10 cellular contexts compared by ENCODE assay signal in the genomic region with DNA sequence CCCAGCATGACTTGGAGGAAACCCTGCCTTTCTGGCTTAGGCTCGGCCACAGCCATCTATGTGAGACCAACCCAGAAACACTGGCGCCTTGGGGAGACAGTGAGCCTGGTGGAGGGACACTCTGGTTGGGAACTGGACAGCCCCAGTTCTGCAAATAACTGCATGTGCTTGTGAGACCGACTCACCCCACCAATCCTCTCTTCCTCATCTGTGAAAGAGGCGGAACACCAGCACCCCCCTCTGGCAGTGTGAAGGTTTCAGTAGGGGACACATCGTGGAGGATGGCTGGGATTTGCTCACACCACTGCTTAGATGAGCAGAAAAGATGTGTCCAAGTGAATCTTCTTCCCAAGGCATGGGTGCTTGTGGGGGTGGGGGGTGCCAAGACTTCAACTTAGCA. TPM values are rescaled to one million over a fixed set of nuclear protein-coding genes. Genes with fewer than 3 reads are reported as not detected.
DNase-seq lines count a peak whose midpoint lies in the region; ATAC-seq and TF ChIP-seq lines count a peak whose summit lies in the region.
"Had no signal": no experiment of that assay in that cellular context is flagged by ENCODE, and none has a peak within 500 bp of the region (broad histone marks: within the 10 kb centered on the region; RNA-seq: fewer than 3 reads in every experiment).

No MANE protein-coding gene starts in this region.

- no peak overlapping the region for H3K4me3 Mint-ChIP-seq in stimulated activated memory B cell treated with anti-CD40 and anti-IgM and Interleukin-4, amounts not matched to agents 10 μg/mL and 1 μg/mL and 100 μg/mL, for 72 hours
- H3K4me3 Mint-ChIP-seq: stimulated activated naive CD8-positive, alpha-beta T cell treated with anti-CD3 and anti-CD28 coated beads, Interleukin-15, Interleukin-2, amounts not matched to agents 100 ng/mL and 50 ng/mL, for 24 hours had no signal

- intact Hi-C loops in esophagus squamous epithelium (cut with DNase I): no loop called here
- intact Hi-C loops in uterus (cut with DNase I; ENCODE audit: low total_unique reads): loop anchor here (5.0 kb wide), 1 partner anchor 92 kb away; no protein-coding TSS in a partner anchor

- TF ChIP-seq POLR2A in esophagus squamous epithelium (IDR thresholded peaks at IDR 0.05): no peak
- TF ChIP-seq POLR2A in uterus (IDR thresholded peaks at IDR 0.05): no peak

- TF ChIP-seq CTCF in esophagus squamous epithelium (IDR thresholded peaks at IDR 0.05) (peak in 4 of 6 experiments; percentile 20 to 55 (median 31)), uterus (IDR thresholded peaks at IDR 0.05) (no peak)

- DNase-seq in D341Med (ENCODE audit: low spot score): peak; percentile 67
- peak; percentile 6 for DNase-seq in HK-2 (ENCODE audit: unreplicated experiment)
- peak; percentile 44 for DNase-seq in SW480 (ENCODE audit: low spot score)
- DNase-seq in esophagus squamous epithelium (lab: John Stamatoyannopoulos, UW): no peak
- DNase-seq in ureter (ENCODE audit: low spot score): no peak
- no peak for DNase-seq in uterus
- DNase-seq: heart right ventricle had no signal

- peaks cover 20% of the 10 kb centered on the region for H3K4me1 Mint-ChIP-seq in stimulated activated memory B cell treated with anti-CD40 and anti-IgM and Interleukin-4, amounts not matched to agents 10 μg/mL and 1 μg/mL and 100 μg/mL, for 72 hours

- H3K4me3 ChIP-seq in esophagus squamous epithelium (no peak overlapping the region), uterus (no peak overlapping the region)
- H3K4me3 ChIP-seq: heart right ventricle had no signal

- H3K27ac Mint-ChIP-seq in stimulated activated memory B cell treated with anti-CD40 and anti-IgM and Interleukin-4, amounts not matched to agents 10 μg/mL and 1 μg/mL and 100 μg/mL, for 72 hours: no peak overlapping the region
- H3K27ac Mint-ChIP-seq: stimulated activated naive CD8-positive, alpha-beta T cell treated with anti-CD3 and anti-CD28 coated beads, Interleukin-15, Interleukin-2, amounts not matched to agents 100 ng/mL and 50 ng/mL, for 24 hours had no signal

- no peak overlapping the region for H3K27ac ChIP-seq in esophagus squamous epithelium
- no peak overlapping the region for H3K27ac ChIP-seq in uterus
- H3K27ac ChIP-seq: heart right ventricle had no signal

- ATAC-seq in stimulated activated memory B cell treated with anti-CD40 and anti-IgM and Interleukin-4, amounts not matched to agents 10 μg/mL and 1 μg/mL and 100 μg/mL, for 72 hours: peak; percentile 73
- ATAC-seq in HG03159 (IDR thresholded peaks at IDR 0.05; ENCODE audit: unreplicated experiment): no peak

- no peaks in the 10 kb centered on the region for H3K9me3 ChIP-seq in esophagus squamous epithelium
- no peaks in the 10 kb centered on the region for H3K9me3 ChIP-seq in uterus
- H3K9me3 ChIP-seq: heart right ventricle had no signal

- peaks cover 0 to 3% (median 0%) of the 10 kb centered on the region in 3 donors for H3K4me1 ChIP-seq in esophagus squamous epithelium
- H3K4me1 ChIP-seq in uterus: no peaks in the 10 kb centered on the region
- H3K4me1 ChIP-seq: heart right ventricle had no signal

- H3K9me3 Mint-ChIP-seq in stimulated activated memory B cell treated with anti-CD40 and anti-IgM and Interleukin-4, amounts not matched to agents 10 μg/mL and 1 μg/mL and 100 μg/mL, for 72 hours: no peaks in the 10 kb centered on the region
- H3K9me3 Mint-ChIP-seq: stimulated activated naive CD8-positive, alpha-beta T cell treated with anti-CD3 and anti-CD28 coated beads, Interleukin-15, Interleukin-2, amounts not matched to agents 100 ng/mL and 50 ng/mL, for 24 hours had no signal

- 58% methylated on average over 3 of the region's 5 CpGs; no CpG with 5 or more reads in 1 of the 2 donors for WGBS in esophagus squamous epithelium, 2 donors

- no peaks in the 10 kb centered on the region for H3K36me3 ChIP-seq in esophagus squamous epithelium
- no peaks in the 10 kb centered on the region for H3K36me3 ChIP-seq in uterus
- H3K36me3 ChIP-seq: heart right ventricle had no signal

- peaks cover 27% of the 10 kb centered on the region for H3K27me3 Mint-ChIP-seq in stimulated activated memory B cell treated with anti-CD40 and anti-IgM and Interleukin-4, amounts not matched to agents 10 μg/mL and 1 μg/mL and 100 μg/mL, for 72 hours

- H3K27me3 ChIP-seq in esophagus squamous epithelium (peaks cover 0 to 24% (median 0%) of the 10 kb centered on the region in 4 donors), uterus (no peaks in the 10 kb centered on the region)

- H3K36me3 Mint-ChIP-seq in stimulated activated memory B cell treated with anti-CD40 and anti-IgM and Interleukin-4, amounts not matched to agents 10 μg/mL and 1 μg/mL and 100 μg/mL, for 72 hours: no peaks in the 10 kb centered on the region

RNA-seq across cellular contexts. Expression of gene N4BP3, which starts 43.4 kb away (rescaled TPM):
- total RNA-seq in esophagus squamous epithelium: 10 to 100 TPM; 14.0 to 32.6 (median 16.1) TPM
- total RNA-seq in ureter: 3.3 TPM
- 1 to 10 TPM in 3 of 4 donors, under 1 TPM in 1; 0.59 to 9.6 (median 1.6) TPM for total RNA-seq in uterus

Comparison
In these comparisons a context has a peak if more than half of its experiments do, and no peak if none do; other contexts are left out.
1. DNase-seq: peak in D341Med (single experiment), HK-2 (single experiment) and SW480 (single experiment); none in esophagus squamous epithelium (single experiment), ureter (single experiment) and uterus (0 of 2).
2. CTCF ChIP-seq: peak in esophagus squamous epithelium (4 of 6); none in uterus (0 of 4).